1 cellular context compared by ENCODE assay signal in genomic region chr2:55420244-55420713, GRCh38.
TF ChIP-seq lines count a peak whose summit lies in the region.

No MANE protein-coding gene starts in this region.

TF ChIP-seq in GM12878, 131 proteins besides CTCF, POLR2A, EP300 and RAD21 (continued from another document):
- peak; percentile 39; the same call in 1 of the 2 replicates for TF ChIP-seq ZBTB40 (IDR thresholded peaks at IDR 0.05; ENCODE audit: borderline replicate concordance)
- TF ChIP-seq SRF (IDR thresholded peaks at IDR 0.05; ENCODE audit: low read depth in 2 of 2, low read length in 2 of 2): peak in 1 of 2 experiments; percentile 88; a peak in 3 of 4 replicates
